Comparison of ENCODE assay signal across 25 cellular contexts in the genomic region with DNA sequence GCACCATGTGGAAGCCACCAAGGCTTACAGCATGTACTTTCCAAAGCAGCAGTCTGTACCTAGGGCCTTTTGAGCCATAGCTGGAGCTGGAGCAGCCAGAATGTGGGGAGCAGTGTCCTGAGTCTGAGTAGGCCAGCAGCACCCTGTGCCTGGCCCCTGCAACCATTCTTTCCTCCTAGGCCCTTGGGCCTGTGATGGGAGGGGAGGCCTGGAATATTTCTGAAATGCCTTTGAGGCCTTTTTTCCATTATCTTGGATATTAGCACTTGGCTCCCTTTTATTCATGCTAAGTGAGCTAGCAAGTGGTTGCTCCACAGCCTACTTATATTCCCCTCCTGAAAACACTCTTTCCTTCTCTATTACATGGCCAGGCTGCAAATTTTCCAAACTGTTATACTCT. TPM values are rescaled to one million over a fixed set of nuclear protein-coding genes. Genes with fewer than 3 reads are reported as not detected.
A peak's percentile ranks its signal among the peaks of the same experiment; 100 is the strongest.
DNase-seq lines count a peak whose midpoint lies in the region; ATAC-seq and TF ChIP-seq lines count a peak whose summit lies in the region.
"Had no signal": no experiment of that assay in that cellular context is flagged by ENCODE, and none has a peak within 500 bp of the region (broad histone marks: within the 10 kb centered on the region; RNA-seq: fewer than 3 reads in every experiment).

No MANE protein-coding gene starts in this region.

- no peak overlapping the region for H2AFZ ChIP-seq in PC-9

- CTCF ChIA-PET in PC-9 (lab: Charles Lee), result no interaction called here

- H3K79me2 ChIP-seq in PC-9 (ENCODE audit: low read depth), result no peaks in the 10 kb centered on the region

- no peaks in the 10 kb centered on the region for H4K20me1 ChIP-seq in PC-9 (ENCODE audit: insufficient read depth)
- H4K20me1 ChIP-seq: BLaER1 had no signal

- no TSS peak for BruUV-seq in PC-9 (replicated peaks; lab: Mats Ljungman, UMichigan)

- no peak for DNase-seq in adipocyte (ENCODE audit: low read depth)
- no peak for DNase-seq in PC-9
- no peak for DNase-seq in cortex of kidney (lab: John Stamatoyannopoulos, UW)
- DNase-seq: 8988T; ACHN; BE2C; C1 segment of cervical spinal cord; CD4-positive, alpha-beta memory T cell; CD4-positive, CD25-positive, alpha-beta regulatory T cell; CD8-positive, alpha-beta memory T cell; COR-L47; DMS 273 treated with DMSO at 0.1 percent for 48 hours; DMS153; DMS53; DMS79; DND-41; EL; GDM1 had no signal

- no peak for ATAC-seq in HG03439 (IDR thresholded peaks at IDR 0.05; ENCODE audit: unreplicated experiment)
- ATAC-seq: GM12878 had no signal

- H3K36me3 ChIP-seq in adipocyte (ENCODE audit: control insufficient read depth, insufficient read depth, low read length, severe bottlenecking) (no peaks in the 10 kb centered on the region), subcutaneous abdominal adipose tissue (ENCODE audit: control insufficient read depth in 5 of 5, insufficient read depth in 5 of 5, low read length in 5 of 5) (no peaks in the 10 kb centered on the region), PC-9 (ENCODE audit: low read depth) (no peaks in the 10 kb centered on the region)
- H3K36me3 ChIP-seq: BE2C, BLaER1 had no signal

- no peaks in the 10 kb centered on the region for H3F3A ChIP-seq in PC-9 (ENCODE audit: insufficient read depth, low read depth)

- H3K27ac ChIP-seq in subcutaneous abdominal adipose tissue (ENCODE audit: low read depth, low read length) (peak overlapping the region; percentile 32), PC-9 (no peak overlapping the region)
- H3K27ac ChIP-seq: BLaER1 had no signal

- intact Hi-C loops in PC-9 (cut with micrococcal nuclease; ENCODE audit: unreplicated experiment), result no loop called here

- H3K4me3 ChIP-seq in adipocyte (ENCODE audit: low read length) (no peak overlapping the region), subcutaneous abdominal adipose tissue (ENCODE audit: low read depth in 1 of 5, low read length in 5 of 5) (no peak overlapping the region), PC-9 (no peak overlapping the region)
- H3K4me3 ChIP-seq: BLaER1, GM12878 had no signal

- H3K9ac ChIP-seq in adipocyte (ENCODE audit: low read length) (peak overlapping the region; percentile 61), subcutaneous abdominal adipose tissue (ENCODE audit: low read length in 5 of 5) (no peak overlapping the region)
- H3K9ac ChIP-seq: BLaER1 had no signal

- H3K4me2 ChIP-seq in PC-9, result no peak overlapping the region
- H3K4me2 ChIP-seq: BLaER1 had no signal

- no peaks in the 10 kb centered on the region for H3K9me2 ChIP-seq in PC-9 (ENCODE audit: insufficient read depth)

- peaks cover 57% of the 10 kb centered on the region for H3K4me1 ChIP-seq in adipocyte (ENCODE audit: control insufficient read depth, insufficient read depth, low read length)
- H3K4me1 ChIP-seq in subcutaneous abdominal adipose tissue (ENCODE audit: control insufficient read depth in 5 of 5, insufficient read depth in 5 of 5, low read length in 5 of 5), result peaks cover 0 to 48% (median 40%) of the 10 kb centered on the region in 5 donors
- H3K4me1 ChIP-seq in PC-9 (replicated peaks; ENCODE audit: insufficient read depth), result 0 out of 2 replicates have a peak, but pooled peaks cover 5% of the 10 kb centered on the region
- H3K4me1 ChIP-seq: BE2C, BLaER1 had no signal

- POLR2A ChIA-PET in PC-9 (lab: Charles Lee; ENCODE audit: unreplicated experiment), result no interaction called here

- no peak for TF ChIP-seq CTCF in PC-9 (conservative IDR thresholded peaks at IDR 0.05)

- H3K9me3 ChIP-seq in adipocyte (ENCODE audit: control insufficient read depth, low read length) (peaks cover 7% of the 10 kb centered on the region), subcutaneous abdominal adipose tissue (ENCODE audit: control insufficient read depth in 5 of 5, low read length in 5 of 5) (peaks cover 0 to 5% (median 0%) of the 10 kb centered on the region in 5 donors), PC-9 (ENCODE audit: insufficient read depth, low read depth) (no peaks in the 10 kb centered on the region)
- H3K9me3 ChIP-seq: BE2C had no signal

- H3K27me3 ChIP-seq in adipocyte (replicated peaks; ENCODE audit: control insufficient read depth, insufficient read depth, low read length), result no peaks in the 10 kb centered on the region
- no peaks in the 10 kb centered on the region for H3K27me3 ChIP-seq in subcutaneous abdominal adipose tissue (ENCODE audit: control insufficient read depth in 5 of 5, insufficient read depth in 4 of 5, low read length in 5 of 5)
- H3K27me3 ChIP-seq in PC-9 (ENCODE audit: insufficient read depth, low read depth), result no peaks in the 10 kb centered on the region
- H3K27me3 ChIP-seq: BE2C, BLaER1 had no signal

RNA-seq across cellular contexts. Expression of a gene that starts 28.1 kb away (rescaled TPM):
- total RNA-seq in PC-9 (2021), result not detected in 2 replicates
- total RNA-seq: A673; CD4-positive, alpha-beta memory T cell; CD4-positive, CD25-positive, alpha-beta regulatory T cell; CD8-positive, alpha-beta memory T cell; Daoy; G401; GM12878 had no signal
